19 cellular contexts compared by ENCODE assay signal in the genomic region with DNA sequence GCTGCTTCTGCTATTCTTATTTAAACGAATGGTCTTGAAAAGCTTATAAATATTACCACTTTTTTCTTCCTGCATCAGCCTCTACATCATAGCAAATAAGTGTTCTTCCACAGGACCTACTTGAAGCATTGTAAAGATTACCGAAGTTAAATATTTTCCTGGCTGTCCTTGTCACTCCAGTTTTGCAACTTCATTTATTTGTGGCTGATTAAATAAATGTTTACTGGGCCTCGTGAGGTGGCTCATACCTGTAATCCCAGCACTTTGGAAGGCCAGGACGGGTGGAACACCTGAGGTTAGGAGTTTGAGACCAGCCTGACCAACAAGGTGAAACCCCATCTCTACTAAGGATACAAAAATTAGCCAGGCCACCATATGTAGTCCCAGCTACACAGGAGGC.
"Had no signal": no experiment of that assay in that cellular context is flagged by ENCODE, and none has a peak within 500 bp of the region (broad histone marks: within the 10 kb centered on the region; RNA-seq: fewer than 3 reads in every experiment).

No MANE protein-coding gene starts in this region.

- H3K27me3 Mint-ChIP-seq: activated naive CD8-positive, alpha-beta T cell treated with anti-CD3 and anti-CD28 coated beads, Interleukin-2, amount 50 U/mL, for 24 hours; brain; dendritic cell treated with granulocyte-macrophage colony-stimulating factor and Interleukin-4, amounts not matched to agents 40 ng/mL and 50 ng/mL, for 4 days; stimulated activated memory B cell treated with anti-CD40 and anti-IgM and Interleukin-4, amounts not matched to agents 10 μg/mL and 1 μg/mL and 100 μg/mL, for 72 hours had no signal

- H3K27me3 ChIP-seq: stomach, upper lobe of right lung had no signal

- ATAC-seq: activated CD8-positive, alpha-beta T cell treated with anti-CD3 and anti-CD28 coated beads, Interleukin-2, amount 10 ng/mL, durations not matched to agents 7 days and 5 days; activated naive CD8-positive, alpha-beta T cell treated with anti-CD3 and anti-CD28 coated beads, Interleukin-2, amount 50 U/mL, for 24 hours; sciatic nerve; stimulated activated memory B cell treated with anti-CD40 and anti-IgM and Interleukin-4, amounts not matched to agents 10 μg/mL and 1 μg/mL and 100 μg/mL, for 72 hours; upper lobe of right lung had no signal

- H3K4me1 Mint-ChIP-seq: activated naive CD8-positive, alpha-beta T cell treated with anti-CD3 and anti-CD28 coated beads, Interleukin-2, amount 50 U/mL, for 24 hours; brain; immature natural killer cell; nephron; stimulated activated memory B cell treated with anti-CD40 and anti-IgM and Interleukin-4, amounts not matched to agents 10 μg/mL and 1 μg/mL and 100 μg/mL, for 72 hours had no signal

- H3K27ac ChIP-seq: upper lobe of right lung had no signal

- H3K4me3 Mint-ChIP-seq: activated CD8-positive, alpha-beta T cell treated with anti-CD3 and anti-CD28 coated beads, Interleukin-2, amount 10 ng/mL, durations not matched to agents 7 days and 5 days; activated naive CD8-positive, alpha-beta T cell treated with anti-CD3 and anti-CD28 coated beads, Interleukin-2, amount 50 U/mL, for 24 hours; activated T-helper 1 cell treated with anti-CD3 and anti-CD28 coated beads, Interleukin-12 subunit alpha, Interleukin-12 subunit beta, Interleukin-2, Interleukin-4 antibody, amounts not matched to agents 30 ng/mL and 10 ng/mL and 1 ng/mL, durations not matched to agents 14 hours and 24 hours and 36 hours; brain; dendritic cell treated with granulocyte-macrophage colony-stimulating factor and Interleukin-4, amounts not matched to agents 40 ng/mL and 50 ng/mL, for 4 days; immature natural killer cell; nephron; stimulated activated memory B cell treated with anti-CD40 and anti-IgM and Interleukin-4, amounts not matched to agents 10 μg/mL and 1 μg/mL and 100 μg/mL, for 72 hours had no signal

- H3K9me3 ChIP-seq: stomach, upper lobe of right lung had no signal

- H3K4me1 ChIP-seq: upper lobe of right lung had no signal

- DNase-seq: activated CD4-positive, alpha-beta T cell treated with anti-CD3 and anti-CD28 coated beads for 1 hour; activated CD4-positive, alpha-beta T cell treated with anti-CD3 and anti-CD28 coated beads, Interleukin-2, amount 50 U/mL, for 1 hour; activated CD8-positive, alpha-beta T cell treated with anti-CD3 and anti-CD28 coated beads, Interleukin-2, amount 10 ng/mL, durations not matched to agents 7 days and 5 days; activated gamma-delta T cell; activated naive CD4-positive, alpha-beta T cell treated with anti-CD3 and anti-CD28 coated beads, Interleukin-2, amount 50 U/mL, for 16 hours; activated naive CD8-positive, alpha-beta T cell treated with anti-CD3 and anti-CD28 coated beads, Interleukin-2, amount 50 U/mL, for 24 hours; caudate nucleus; effector CD4-positive, alpha-beta T cell; immature natural killer cell; small intestine; stimulated activated CD4-positive, alpha-beta T cell treated with anti-CD3 and anti-CD28 coated beads, Interleukin-15, amount 100 ng/mL, for 24 hours; stomach; upper lobe of right lung had no signal

- H3K4me3 ChIP-seq: stomach, upper lobe of right lung had no signal

- H3K27ac Mint-ChIP-seq: activated CD8-positive, alpha-beta T cell treated with anti-CD3 and anti-CD28 coated beads, Interleukin-2, amount 10 ng/mL, durations not matched to agents 7 days and 5 days; activated naive CD8-positive, alpha-beta T cell treated with anti-CD3 and anti-CD28 coated beads, Interleukin-2, amount 50 U/mL, for 24 hours; activated T-helper 1 cell treated with anti-CD3 and anti-CD28 coated beads, Interleukin-12 subunit alpha, Interleukin-12 subunit beta, Interleukin-2, Interleukin-4 antibody, amounts not matched to agents 30 ng/mL and 10 ng/mL and 1 ng/mL, durations not matched to agents 14 hours and 24 hours and 36 hours; brain; dendritic cell treated with granulocyte-macrophage colony-stimulating factor and Interleukin-4, amounts not matched to agents 40 ng/mL and 50 ng/mL, for 4 days; immature natural killer cell; nephron; stimulated activated memory B cell treated with anti-CD40 and anti-IgM and Interleukin-4, amounts not matched to agents 10 μg/mL and 1 μg/mL and 100 μg/mL, for 72 hours had no signal

- H3K9me3 Mint-ChIP-seq: activated naive CD8-positive, alpha-beta T cell treated with anti-CD3 and anti-CD28 coated beads, Interleukin-2, amount 50 U/mL, for 24 hours; activated T-helper 1 cell treated with anti-CD3 and anti-CD28 coated beads, Interleukin-12 subunit alpha, Interleukin-12 subunit beta, Interleukin-2, Interleukin-4 antibody, amounts not matched to agents 30 ng/mL and 10 ng/mL and 1 ng/mL, durations not matched to agents 14 hours and 24 hours and 36 hours; brain; dendritic cell treated with granulocyte-macrophage colony-stimulating factor and Interleukin-4, amounts not matched to agents 40 ng/mL and 50 ng/mL, for 4 days; immature natural killer cell; nephron; stimulated activated memory B cell treated with anti-CD40 and anti-IgM and Interleukin-4, amounts not matched to agents 10 μg/mL and 1 μg/mL and 100 μg/mL, for 72 hours had no signal
